ENCODE assay signal across 8 cellular contexts in genomic region chr2:24123212-24124002, GRCh38. TPM values are rescaled to one million over a fixed set of nuclear protein-coding genes. Genes with fewer than 3 reads are reported as not detected.
DNase-seq lines count a peak whose midpoint lies in the region; ATAC-seq and TF ChIP-seq lines count a peak whose summit lies in the region.

Gene FAM228B, plus strand, starts transcription at chr2:24123469. Its CDS starts 893 bp downstream, at chr2:24124362.
A gene with protein sequence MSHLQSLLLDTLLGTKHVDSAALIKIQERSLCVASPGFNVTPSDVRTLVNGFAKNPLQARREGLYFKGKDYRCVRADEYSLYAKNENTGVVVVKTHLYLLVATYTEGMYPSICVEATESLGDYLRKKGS (minus strand): TSS chr2:24123334. CDS start chr2:24122535, 799 bp downstream.

- H3K27me3 ChIP-seq in adipocyte (replicated peaks; ENCODE audit: control insufficient read depth, insufficient read depth, low read length), result no peaks in the 10 kb centered on the region
- no peaks in the 10 kb centered on the region for H3K27me3 ChIP-seq in heart right ventricle

- WGBS in heart right ventricle, 2 donors, result 0% methylated on average over 100 to 104 of the region's 104 CpGs
- under 1% methylated on average over 104 of the region's 104 CpGs for WGBS in urinary bladder

- peak within 1 kb of the TSS; percentile 93 for H3K27ac Mint-ChIP-seq in HFFc6

- H3K4me3 ChIP-seq in adipocyte (ENCODE audit: low read length) (peak within 1 kb of the TSS; percentile 94), heart right ventricle (peak within 1 kb of the TSS; percentile 64 to 82 (median 76)), urinary bladder (ENCODE audit: low read depth, low read length) (peak within 1 kb of the TSS; percentile 66)

- H3K27me3 Mint-ChIP-seq in HFFc6 (ENCODE audit: insufficient read depth), result peaks cover 1% of the 10 kb centered on the region

- H3K9me3 Mint-ChIP-seq in HFFc6, result no peaks in the 10 kb centered on the region

- H3K9me3 ChIP-seq in adipocyte (ENCODE audit: control insufficient read depth, low read length), result no peaks in the 10 kb centered on the region
- H3K9me3 ChIP-seq in heart right ventricle, result no peaks in the 10 kb centered on the region

- peak within 1 kb of the TSS; percentile 86 to 98 (median 94) for H3K27ac ChIP-seq in heart right ventricle
- peak within 1 kb of the TSS; percentile 93 for H3K27ac ChIP-seq in urinary bladder (ENCODE audit: low read depth)

- DNase-seq in HFFc6, result peak; percentile 81
- DNase-seq in NAMALWA (ENCODE audit: low spot score), result peak; percentile 85
- DNase-seq in SKM-1 treated with dmso at 0.1 percent for 144 hours (lab: John Stamatoyannopoulos, UW; ENCODE audit: unreplicated experiment), result peak; percentile 78
- peak; percentile 94 for DNase-seq in adipocyte (ENCODE audit: low read depth)
- peak; percentile 92 for DNase-seq in heart right ventricle
- DNase-seq in posterior vena cava (ENCODE audit: low spot score), result peak; percentile 96

- H3K36me3 Mint-ChIP-seq in HFFc6 (ENCODE audit: low read depth), result peaks cover 12% of the 10 kb centered on the region

- H3K4me1 Mint-ChIP-seq in HFFc6 (ENCODE audit: low read depth), result peaks cover 39% of the 10 kb centered on the region

- H3K4me1 ChIP-seq in adipocyte (ENCODE audit: control insufficient read depth, insufficient read depth, low read length), result peaks cover 18% of the 10 kb centered on the region
- H3K4me1 ChIP-seq in heart right ventricle, result peaks cover 0 to 24% (median 14%) of the 10 kb centered on the region in 9 donors
- no peaks in the 10 kb centered on the region for H3K4me1 ChIP-seq in urinary bladder (ENCODE audit: insufficient read depth)

- ATAC-seq in heart right ventricle, result peak; percentile 97 to 99 (median 98)

- TF ChIP-seq POLR2A in GM10847 (IDR thresholded peaks at IDR 0.05; ENCODE audit: extremely low read depth, insufficient read length), result peak; percentile 91

- TF ChIP-seq CTCF in HFFc6 (IDR thresholded peaks at IDR 0.05) (peak; percentile 9; the same call in 1 of the 2 replicates), heart right ventricle (IDR thresholded peaks at IDR 0.05) (peak in 1 of 9 donors; percentile 14)

- intact Hi-C loops in heart right ventricle (cut with DNase I) (loop anchor here in 4 of 10 donors (1.0 to 5.0 kb wide), 4 partner anchors 36 to 46 kb away; partner anchors contain the start of genes TP53I3 (in 2 of the 4) and SF3B6 (in 1 of the 4)), posterior vena cava (cut with DNase I) (no loop called here)

- H3K36me3 ChIP-seq in adipocyte (ENCODE audit: control insufficient read depth, insufficient read depth, low read length, severe bottlenecking) (no peaks in the 10 kb centered on the region), heart right ventricle (no peaks in the 10 kb centered on the region), urinary bladder (ENCODE audit: insufficient read depth) (no peaks in the 10 kb centered on the region)

- peak within 1 kb of the TSS; percentile 92 for H3K4me3 Mint-ChIP-seq in HFFc6

- peak within 1 kb of the TSS; percentile 95 for H3K9ac ChIP-seq in adipocyte (ENCODE audit: low read length)

RNA-seq across cellular contexts. Expression of gene FAM228B, which starts in this region (rescaled TPM):
- 10 to 100 TPM in 1 of 6 experiments, 1 to 10 TPM in 5; 8.3 to 11.8 (median 8.9) TPM for total RNA-seq in HFFc6 (2021; fragmentation: NEBNext Ultra II Directional; extraction: Animal tissue kit (Norgen Biotek cat#: 25700))
- 10 to 100 TPM; 21.6 to 35.4 (median 27.3) TPM for total RNA-seq in heart right ventricle
- 10 to 100 TPM in 1 of 2 donors, 1 to 10 TPM in 1; 4.7 to 76.4 TPM for polyA plus RNA-seq in heart right ventricle
- total RNA-seq in posterior vena cava, result 10 to 100 TPM; 33.8 to 38.2 TPM
- total RNA-seq in urinary bladder, result 61.8 TPM
- polyA plus RNA-seq in urinary bladder, result 13.8 TPM

RNA-seq across cellular contexts. Expression of the second gene that starts in this region (rescaled TPM):
- 1 to 10 TPM in 1 of 6 experiments, under 1 TPM in 5; 0.64 to 1.1 (median 0.90) TPM for total RNA-seq in HFFc6 (2021; fragmentation: NEBNext Ultra II Directional; extraction: Animal tissue kit (Norgen Biotek cat#: 25700))
- total RNA-seq in heart right ventricle (1 to 10 TPM in 2 of 10 donors, under 1 TPM in 6, not detected in 2; 0.35 to 1.6 (median 0.78) TPM), posterior vena cava (1 to 10 TPM in 1 of 2 donors, under 1 TPM in 1; 0.67 to 1.0 TPM), urinary bladder (1.4 TPM)
- polyA plus RNA-seq in heart right ventricle (1 to 10 TPM in 1 of 2 donors, under 1 TPM in 1; 0.28 to 2.3 TPM), urinary bladder (0.58 TPM)

Comparison
In these comparisons a context has a peak if more than half of its experiments do, and no peak if none do; other contexts are left out.
1. Peak in every context shown above with its lines: DNase-seq, ATAC-seq, H3K4me3 ChIP-seq and H3K27ac ChIP-seq.